Comparison of ENCODE assay signal across 10 cellular contexts in genomic region chr6:37175332-37176267, GRCh38. TPM values are rescaled to one million over a fixed set of nuclear protein-coding genes. Genes with fewer than 3 reads are reported as not detected.
DNase-seq lines count a peak whose midpoint lies in the region; ATAC-seq and TF ChIP-seq lines count a peak whose summit lies in the region.
"Had no signal": no experiment of that assay in that cellular context is flagged by ENCODE, and none has a peak within 500 bp of the region (broad histone marks: within the 10 kb centered on the region; RNA-seq: fewer than 3 reads in every experiment).

No MANE protein-coding gene starts in this region.

- peaks cover 61% of the 10 kb centered on the region for H3K36me3 Mint-ChIP-seq in activated B cell treated with CpG ODN at 0.5 μM for 24 hours (ENCODE audit: low read depth)
- peaks cover 29 to 58% (median 42%) of the 10 kb centered on the region in 3 donors for H3K36me3 Mint-ChIP-seq in naive thymus-derived CD8-positive, alpha-beta T cell

- ATAC-seq in HG03135 (IDR thresholded peaks at IDR 0.05; ENCODE audit: unreplicated experiment), result peak; percentile 43
- peak; percentile 68 for ATAC-seq in activated B cell treated with CpG ODN at 0.5 μM for 24 hours (ENCODE audit: low read depth)
- ATAC-seq in naive thymus-derived CD8-positive, alpha-beta T cell, result no peak
- no peak for ATAC-seq in HG03025 (IDR thresholded peaks at IDR 0.05; ENCODE audit: low FRiP score, unreplicated experiment)
- ATAC-seq: activated CD4-positive, CD25-positive, alpha-beta regulatory T cell treated with anti-CD3 and anti-CD28 coated beads, Interleukin-2, amount 50 U/mL, for 24 hours had no signal

- DNase-seq in NOMO-1 treated with DMSO at 0.1 percent for 48 hours (lab: John Stamatoyannopoulos, UW; ENCODE audit: unreplicated experiment) (peak; percentile 62), NOMO-1 treated with dmso at 0.1 percent for 144 hours (lab: John Stamatoyannopoulos, UW; ENCODE audit: unreplicated experiment) (no peak), activated B cell treated with CpG ODN at 0.5 μM for 24 hours (peak; percentile 38), NCI-H748 (lab: John Stamatoyannopoulos, UW; ENCODE audit: unreplicated experiment) (no peak), NCI-H526 (lab: John Stamatoyannopoulos, UW) (no peak)
- no peak for DNase-seq in naive thymus-derived CD8-positive, alpha-beta T cell
- DNase-seq: NCI-H510A had no signal

- H3K4me1 Mint-ChIP-seq in activated B cell treated with CpG ODN at 0.5 μM for 24 hours, result peaks cover 66% of the 10 kb centered on the region
- H3K4me1 Mint-ChIP-seq in naive thymus-derived CD8-positive, alpha-beta T cell, result peaks cover 42 to 75% (median 69%) of the 10 kb centered on the region in 4 donors

- POLR2A ChIA-PET in activated B cell treated with CpG ODN at 0.5 μM for 24 hours (lab: Charles Lee), result interaction anchor here (0.5 to 13.8 kb wide), 31 partner anchors 9 to 629 kb away, joined by 3 to 956 read pairs (median 5); partner anchors contain the start of genes MTCH1 and PPIL1
- POLR2A ChIA-PET in naive thymus-derived CD8-positive, alpha-beta T cell (lab: Charles Lee), result interaction anchor here (0.6 to 11.2 kb wide), 10 partner anchors 9 to 290 kb away, joined by 3 to 205 read pairs (median 3); partner anchors contain the start of gene C6orf89

- peak overlapping the region; percentile 90 for H3K27ac Mint-ChIP-seq in activated B cell treated with CpG ODN at 0.5 μM for 24 hours
- H3K27ac Mint-ChIP-seq in naive thymus-derived CD8-positive, alpha-beta T cell, result peak overlapping the region; percentile 85 to 99 (median 94)

- H3K4me3 Mint-ChIP-seq in activated B cell treated with CpG ODN at 0.5 μM for 24 hours, result peak overlapping the region; percentile 92
- H3K4me3 Mint-ChIP-seq in naive thymus-derived CD8-positive, alpha-beta T cell, result peak overlapping the region; percentile 90 to 99 (median 97)

- no peaks in the 10 kb centered on the region for H3K9me3 Mint-ChIP-seq in activated B cell treated with CpG ODN at 0.5 μM for 24 hours
- no peaks in the 10 kb centered on the region for H3K9me3 Mint-ChIP-seq in naive thymus-derived CD8-positive, alpha-beta T cell

- CTCF ChIA-PET in activated B cell treated with CpG ODN at 0.5 μM for 24 hours (lab: Charles Lee), result interaction anchor here (0.9 to 10.9 kb wide), 10 partner anchors 19 to 410 kb away, joined by 3 to 289 read pairs (median 4); no protein-coding TSS in a partner anchor

- no peaks in the 10 kb centered on the region for H3K27me3 Mint-ChIP-seq in activated B cell treated with CpG ODN at 0.5 μM for 24 hours
- H3K27me3 Mint-ChIP-seq in naive thymus-derived CD8-positive, alpha-beta T cell, result no peaks in the 10 kb centered on the region

- no peak for TF ChIP-seq CTCF in activated B cell treated with CpG ODN at 0.5 μM for 24 hours (IDR thresholded peaks at IDR 0.05)

- intact Hi-C loops in activated B cell treated with CpG ODN at 0.5 μM for 24 hours (cut with micrococcal nuclease), result loop anchor here (1.0 kb wide), 1 partner anchor 33 kb away; no protein-coding TSS in a partner anchor

RNA-seq across cellular contexts. Expression of gene PIM1, which starts 5.6 kb away (rescaled TPM):
- 272 and 283 TPM in 2 replicates for total RNA-seq in activated B cell treated with CpG ODN at 0.5 μM for 24 hours
- 10 to 100 TPM; 79.3 to 80.5 TPM for total RNA-seq in naive thymus-derived CD8-positive, alpha-beta T cell
- polyA plus RNA-seq in naive thymus-derived CD8-positive, alpha-beta T cell, result 100 to 1,000 TPM; 106 to 196 (median 182) TPM

Comparison
In these comparisons a context has a peak if more than half of its experiments do, and no peak if none do; other contexts are left out.
1. DNase-seq: peak in NOMO-1 treated with DMSO at 0.1 percent for 48 hours (single experiment) and activated B cell treated with CpG ODN at 0.5 μM for 24 hours (single experiment); none in NOMO-1 treated with dmso at 0.1 percent for 144 hours (single experiment), naive thymus-derived CD8-positive, alpha-beta T cell (0 of 10), NCI-H748 (single experiment) and NCI-H526 (0 of 2).
2. ATAC-seq: peak in HG03135 (single experiment) and activated B cell treated with CpG ODN at 0.5 μM for 24 hours (single experiment); none in naive thymus-derived CD8-positive, alpha-beta T cell (0 of 2) and HG03025 (single experiment).